22 cellular contexts compared by ENCODE assay signal in the genomic region with DNA sequence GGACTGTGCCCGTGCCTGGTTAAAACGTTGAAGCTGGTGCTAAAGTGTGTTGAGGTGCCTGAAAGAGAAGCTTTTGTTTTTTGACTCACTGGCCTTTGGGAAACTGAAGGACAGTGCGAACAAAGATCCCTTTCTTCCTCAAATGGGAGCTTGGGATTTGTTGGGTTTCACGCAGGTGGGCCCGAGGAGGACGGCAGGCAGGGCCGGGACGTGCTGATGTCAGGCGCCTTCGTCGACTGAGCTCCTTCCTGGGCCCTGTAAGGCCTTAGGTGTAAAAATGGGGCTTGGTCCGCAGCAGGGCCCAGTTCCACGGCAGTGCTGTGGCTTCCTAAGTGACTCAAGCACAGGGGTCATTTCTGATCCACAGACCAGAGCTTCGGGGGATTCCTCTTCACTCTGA.
DNase-seq lines count a peak whose midpoint lies in the region; TF ChIP-seq lines count a peak whose summit lies in the region.
"Had no signal": no experiment of that assay in that cellular context is flagged by ENCODE, and none has a peak within 500 bp of the region (broad histone marks: within the 10 kb centered on the region; RNA-seq: fewer than 3 reads in every experiment).

No MANE protein-coding gene starts in this region.

- TF ChIP-seq CTCF in GM13977 (IDR thresholded peaks at IDR 0.05; ENCODE audit: extremely low read depth, insufficient read depth, missing control alignments) = no peak
- no peak for TF ChIP-seq CTCF in spleen (IDR thresholded peaks at IDR 0.05 in 8 of 11, conservative IDR thresholded peaks at IDR 0.05 in 3 of 11)
- TF ChIP-seq CTCF in osteocyte (IDR thresholded peaks at IDR 0.05) = no peak

- H3K4ac ChIP-seq in neuronal stem cell (ENCODE audit: low read length) = no peak overlapping the region

- H3K9me3 ChIP-seq in HUES6 (ENCODE audit: control insufficient read depth, insufficient read depth, low read depth, low read length) = no peaks in the 10 kb centered on the region
- no peaks in the 10 kb centered on the region for H3K9me3 ChIP-seq in neuronal stem cell (replicated peaks in 1 of 2; ENCODE audit: control insufficient read depth in 2 of 2, insufficient read depth in 1 of 2, low read depth in 1 of 2, low read length in 2 of 2)
- H3K9me3 ChIP-seq in spleen = no peaks in the 10 kb centered on the region

- H3K9me3 Mint-ChIP-seq in osteocyte (ENCODE audit: unreplicated experiment) = no peaks in the 10 kb centered on the region
- H3K9me3 Mint-ChIP-seq: CD14-positive monocyte; CD8-positive, alpha-beta memory T cell had no signal

- H4K8ac ChIP-seq in neuronal stem cell (ENCODE audit: low read depth, low read length) = no peak overlapping the region

- H2BK5ac ChIP-seq in neuronal stem cell (ENCODE audit: low read length) = no peak overlapping the region

- no peak overlapping the region for H3K23ac ChIP-seq in neuronal stem cell (ENCODE audit: low read depth, low read length, poor library complexity)

- H3K4me3 ChIP-seq in HUES6 (ENCODE audit: low read depth, low read length) = no peak overlapping the region
- no peak overlapping the region for H3K4me3 ChIP-seq in neuronal stem cell (ENCODE audit: low read length in 2 of 2)
- H3K4me3 ChIP-seq in spleen = no peak overlapping the region

- H3K9ac ChIP-seq in HUES6 (ENCODE audit: low read length) (no peak overlapping the region), neuronal stem cell (ENCODE audit: low read depth, low read length, poor library complexity) (no peak overlapping the region)

- H3K27me3 Mint-ChIP-seq in osteocyte (ENCODE audit: unreplicated experiment) = no peaks in the 10 kb centered on the region
- H3K27me3 Mint-ChIP-seq: CD8-positive, alpha-beta memory T cell had no signal

- no peak overlapping the region for H3K14ac ChIP-seq in neuronal stem cell (ENCODE audit: low read length)

- no CpG with 5 or more reads among the region's 14 CpGs for WGBS in neuronal stem cell (ENCODE audit: extremely low coverage in 2 of 2, insufficient read length in 2 of 2, insufficient replicate concordance in 1 of 2), 2 donors
- 89 to 96% (median 89%) methylated on average over 14 of the region's 14 CpGs for WGBS in spleen, 5 donors

- intact Hi-C loops in spleen (cut with DNase I; ENCODE audit: low total_unique reads) = no loop called here

- TF ChIP-seq POLR2A in spleen (IDR thresholded peaks at IDR 0.05) = no peak

- no peak overlapping the region for H2AK5ac ChIP-seq in neuronal stem cell (ENCODE audit: low read depth, low read length)

- no peak overlapping the region for H4K91ac ChIP-seq in neuronal stem cell (ENCODE audit: low read depth, low read length, poor library complexity)

- H3K36me3 ChIP-seq in HUES6 (ENCODE audit: control insufficient read depth, insufficient read depth, low read length) (peaks cover 14% of the 10 kb centered on the region), neuronal stem cell (replicated peaks in 1 of 2; ENCODE audit: control insufficient read depth in 2 of 2, insufficient read depth in 2 of 2, low read length in 2 of 2) (peaks cover 4 to 6% of the 10 kb centered on the region in 2 donors), spleen (peaks cover 0 to 75% (median 28%) of the 10 kb centered on the region in 6 donors)

- no peak overlapping the region for H3K4me2 ChIP-seq in neuronal stem cell (ENCODE audit: insufficient read depth, low read length, poor library complexity, severe bottlenecking)

- in situ Hi-C loops in GM13977 (cut with MboI; ENCODE audit: low pct_unique_long_range_greater_than_20kb, low sequenced_read_pairs, unreplicated experiment) = no loop called here

- H2AFZ ChIP-seq in neuronal stem cell (ENCODE audit: low read length) = no peak overlapping the region

- no peak overlapping the region for H2BK12ac ChIP-seq in neuronal stem cell (ENCODE audit: low read length)

- no peak overlapping the region for H3K27ac Mint-ChIP-seq in osteocyte (ENCODE audit: unreplicated experiment)

- H3K4me3 Mint-ChIP-seq in osteocyte (ENCODE audit: unreplicated experiment) = no peak overlapping the region
- H3K4me3 Mint-ChIP-seq: CD14-positive monocyte; CD8-positive, alpha-beta memory T cell had no signal

- peaks cover 18% of the 10 kb centered on the region for H3K4me1 Mint-ChIP-seq in osteocyte (ENCODE audit: unreplicated experiment)
- H3K4me1 Mint-ChIP-seq: CD14-positive monocyte; CD8-positive, alpha-beta memory T cell had no signal

- no peaks in the 10 kb centered on the region for H3K27me3 ChIP-seq in HUES6 (ENCODE audit: control insufficient read depth, insufficient read depth, low read length)
- no peaks in the 10 kb centered on the region for H3K27me3 ChIP-seq in neuronal stem cell (ENCODE audit: control insufficient read depth in 3 of 3, insufficient read depth in 3 of 3, low read depth in 1 of 3, low read length in 3 of 3)
- no peaks in the 10 kb centered on the region for H3K27me3 ChIP-seq in spleen (replicated peaks in 1 of 7)

- H3K4me1 ChIP-seq in HUES6 (ENCODE audit: control insufficient read depth, insufficient read depth, low read length) = no peaks in the 10 kb centered on the region
- H3K4me1 ChIP-seq in neuronal stem cell (ENCODE audit: control insufficient read depth in 2 of 2, insufficient read depth in 1 of 2, low read depth in 1 of 2, low read length in 2 of 2) = peaks cover 2 to 17% of the 10 kb centered on the region in 2 donors
- no peaks in the 10 kb centered on the region for H3K4me1 ChIP-seq in spleen

- DNase-seq in GM13977 (ENCODE audit: low spot score) (peak; percentile 18), neuronal stem cell (ENCODE audit: low spot score) (no peak), spleen (peak; percentile 18), osteocyte (ENCODE audit: extremely low spot score, unreplicated experiment) (no peak), SIG-M5 treated with dmso at 0.1 percent for 504 hours (lab: John Stamatoyannopoulos, UW; ENCODE audit: unreplicated experiment) (no peak), NCI-H1436 (lab: John Stamatoyannopoulos, UW) (no peak)
- DNase-seq: Calu3; CD8-positive, alpha-beta memory T cell; DND-41; Karpas-422; NCI-H1092 treated with DMSO at 0.1 percent for 48 hours; NCI-H146; NCI-H1930; NCI-H2107; NCI-H446; NCI-H524 treated with DMSO at 0.1 percent for 48 hours; NCI-H82; NK-92 treated with Interleukin-12 subunit alpha and Interleukin-12 subunit beta, amount 100 ng/mL, for 24 hours; PC-3; Right ventricle myocardium superior had no signal

- peaks cover 4% of the 10 kb centered on the region for H3K79me1 ChIP-seq in neuronal stem cell (ENCODE audit: low read depth, low read length)

- H3K36me3 Mint-ChIP-seq in osteocyte (ENCODE audit: unreplicated experiment) = peaks cover 5% of the 10 kb centered on the region

- peak overlapping the region; percentile 11 for H3K18ac ChIP-seq in neuronal stem cell (ENCODE audit: low read length)

- H2BK15ac ChIP-seq in neuronal stem cell (ENCODE audit: low read length) = no peak overlapping the region

- 0 out of 2 replicates have a peak overlapping the region, but pooled peaks have one; percentile 28 for H3K27ac ChIP-seq in HUES6 (ENCODE audit: low read depth, low read length)
- no peak overlapping the region for H3K27ac ChIP-seq in neuronal stem cell (replicated peaks; ENCODE audit: low read length)
- no peak overlapping the region for H3K27ac ChIP-seq in spleen

- no peak overlapping the region for H2BK120ac ChIP-seq in neuronal stem cell (ENCODE audit: low read depth, low read length)

Comparison
In these comparisons a context has a peak if more than half of its experiments do, and no peak if none do; other contexts are left out.
1. DNase-seq: peak in GM13977 (single experiment) and spleen (single experiment); none in neuronal stem cell (single experiment), osteocyte (single experiment), SIG-M5 treated with dmso at 0.1 percent for 504 hours (single experiment) and NCI-H1436 (single experiment).